In genomic region chr15:67840747-67841634, GRCh38 we compare ENCODE assay signal across 8 cellular contexts. TPM values are rescaled to one million over a fixed set of nuclear protein-coding genes. Genes with fewer than 3 reads are reported as not detected.
DNase-seq lines count a peak whose midpoint lies in the region; ATAC-seq and TF ChIP-seq lines count a peak whose summit lies in the region.

No MANE protein-coding gene starts in this region.

- peaks cover 22% of the 10 kb centered on the region for H3K27me3 Mint-ChIP-seq in Calu3 (ENCODE audit: unreplicated experiment)

- H3K9ac ChIP-seq in HUES48 (ENCODE audit: low read depth, low read length) = peak overlapping the region; percentile 80
- no peak overlapping the region for H3K9ac ChIP-seq in neuronal stem cell (ENCODE audit: low read depth, low read length, poor library complexity)

- peak overlapping the region; percentile 38 for H3K23ac ChIP-seq in neuronal stem cell (ENCODE audit: low read depth, low read length, poor library complexity)

- DNase-seq in Calu3 (no peak), UCSD-AML1 (lab: John Stamatoyannopoulos, UW; ENCODE audit: unreplicated experiment) (peak; percentile 38), fibroblast of the aortic adventitia (ENCODE audit: low read depth) (peak; percentile 62), neuronal stem cell (ENCODE audit: low spot score) (no peak), NCI-H2107 treated with DMSO at 0.1 percent for 48 hours (lab: John Stamatoyannopoulos, UW; ENCODE audit: unreplicated experiment) (no peak)

- H3K4me1 Mint-ChIP-seq in Calu3 (ENCODE audit: low read depth, unreplicated experiment) = peaks cover 8% of the 10 kb centered on the region

- H2BK12ac ChIP-seq in neuronal stem cell (ENCODE audit: low read length) = no peak overlapping the region

- H3K4me1 ChIP-seq in HUES48 (ENCODE audit: control insufficient read depth, insufficient read depth, low read length) = peaks cover 51% of the 10 kb centered on the region
- H3K4me1 ChIP-seq in neuronal stem cell (ENCODE audit: control insufficient read depth in 2 of 2, insufficient read depth in 1 of 2, low read depth in 1 of 2, low read length in 2 of 2) = peaks cover 20 to 36% of the 10 kb centered on the region in 2 donors

- H3K4me3 Mint-ChIP-seq in Calu3 (ENCODE audit: low read depth, unreplicated experiment) = peak overlapping the region; percentile 79

- H3K27ac ChIP-seq in HUES48 (ENCODE audit: low read depth, low read length) (peak overlapping the region; percentile 78), neuronal stem cell (replicated peaks; ENCODE audit: low read length) (no peak overlapping the region)

- peak overlapping the region; percentile 92 for H3K18ac ChIP-seq in neuronal stem cell (ENCODE audit: low read length)

- H4K91ac ChIP-seq in neuronal stem cell (ENCODE audit: low read depth, low read length, poor library complexity) = no peak overlapping the region

- H3K14ac ChIP-seq in neuronal stem cell (ENCODE audit: low read length) = no peak overlapping the region

- H3K9me3 ChIP-seq in HUES48 (ENCODE audit: control insufficient read depth, insufficient read depth, low read length) = no peaks in the 10 kb centered on the region
- no peaks in the 10 kb centered on the region for H3K9me3 ChIP-seq in neuronal stem cell (replicated peaks in 1 of 2; ENCODE audit: control insufficient read depth in 2 of 2, insufficient read depth in 1 of 2, low read depth in 1 of 2, low read length in 2 of 2)

- TF ChIP-seq CTCF in Calu3 (IDR thresholded peaks at IDR 0.05; ENCODE audit: unreplicated experiment) (no peak), fibroblast of the aortic adventitia (IDR thresholded peaks at IDR 0.05; ENCODE audit: insufficient read depth, low read length) (peak; percentile 15)

- peak overlapping the region; percentile 99 for H3K27ac Mint-ChIP-seq in Calu3 (ENCODE audit: unreplicated experiment)

- no peak overlapping the region for H2AK5ac ChIP-seq in neuronal stem cell (ENCODE audit: low read depth, low read length)

- H3K36me3 Mint-ChIP-seq in Calu3 (ENCODE audit: insufficient read depth, unreplicated experiment) = peaks cover 26% of the 10 kb centered on the region

- H3K79me1 ChIP-seq in neuronal stem cell (ENCODE audit: low read depth, low read length) = no peaks in the 10 kb centered on the region

- no TSS peak for BruUV-seq in Calu3 (replicated peaks; lab: Mats Ljungman, UMichigan)

- no peak overlapping the region for H2BK5ac ChIP-seq in neuronal stem cell (ENCODE audit: low read length)

- H2BK15ac ChIP-seq in neuronal stem cell (ENCODE audit: low read length) = no peak overlapping the region

- no peaks in the 10 kb centered on the region for H3K9me3 Mint-ChIP-seq in Calu3 (ENCODE audit: low read depth, unreplicated experiment)

- no CpG with 5 or more reads among the region's 20 CpGs for WGBS in neuronal stem cell (ENCODE audit: extremely low coverage in 2 of 2, insufficient read length in 2 of 2, insufficient replicate concordance in 1 of 2), 2 donors

- no peak overlapping the region for H2BK120ac ChIP-seq in neuronal stem cell (ENCODE audit: low read depth, low read length)

- peak overlapping the region; percentile 94 for H2AFZ ChIP-seq in neuronal stem cell (ENCODE audit: low read length)

- intact Hi-C loops in Calu3 (cut with micrococcal nuclease; ENCODE audit: unreplicated experiment) = no loop called here

- H3K4me3 ChIP-seq in HUES48 (ENCODE audit: low read depth, low read length) (peak overlapping the region; percentile 88), fibroblast of the aortic adventitia (ENCODE audit: low read depth, low read length) (peak overlapping the region; percentile 89), neuronal stem cell (ENCODE audit: low read length in 2 of 2) (peak overlapping the region; percentile 90 to 94)

- ATAC-seq in HG03159 (IDR thresholded peaks at IDR 0.05; ENCODE audit: unreplicated experiment) (no peak), GM18517 (IDR thresholded peaks at IDR 0.05; ENCODE audit: unreplicated experiment) (no peak)

- H3K27me3 ChIP-seq in HUES48 (ENCODE audit: control insufficient read depth, insufficient read depth, low read length) (peaks cover 45% of the 10 kb centered on the region), neuronal stem cell (ENCODE audit: control insufficient read depth in 3 of 3, insufficient read depth in 3 of 3, low read depth in 1 of 3, low read length in 3 of 3) (peaks cover 2 to 38% (median 19%) of the 10 kb centered on the region in 3 experiments)

- no peak overlapping the region for H4K8ac ChIP-seq in neuronal stem cell (ENCODE audit: low read depth, low read length)

- H3K36me3 ChIP-seq in HUES48 (ENCODE audit: control insufficient read depth, insufficient read depth, low read length) = no peaks in the 10 kb centered on the region
- no peaks in the 10 kb centered on the region for H3K36me3 ChIP-seq in neuronal stem cell (replicated peaks in 1 of 2; ENCODE audit: control insufficient read depth in 2 of 2, insufficient read depth in 2 of 2, low read length in 2 of 2)

- peak overlapping the region; percentile 71 for H3K4me2 ChIP-seq in neuronal stem cell (ENCODE audit: insufficient read depth, low read length, poor library complexity, severe bottlenecking)

- CTCF ChIA-PET in Calu3 (lab: Charles Lee) = interaction anchor here (0.6 to 1.0 kb wide), 7 partner anchors 36 to 1438 kb away, joined by 3 to 12 read pairs (median 4); no protein-coding TSS in a partner anchor

- no peak overlapping the region for H3K4ac ChIP-seq in neuronal stem cell (ENCODE audit: low read length)

RNA-seq across cellular contexts. Expression of gene RNU6-1, which starts 1.1 kb away (rescaled TPM):
- not detected in 2 replicates for total RNA-seq in Calu3 (2022)
- not detected in 2 replicates for total RNA-seq in fibroblast of the aortic adventitia (ENCODE audit: low replicate concordance)
- not detected for polyA plus RNA-seq in neuronal stem cell (2013, experiment 1 of 2)
- polyA plus RNA-seq in neuronal stem cell (2013, experiment 2 of 2) = not detected

RNA-seq across cellular contexts. Expression of gene SKOR1, which starts 15.7 kb away (rescaled TPM):
- 0.17 and 0.27 TPM in 2 replicates for total RNA-seq in Calu3 (2022)
- total RNA-seq in fibroblast of the aortic adventitia (ENCODE audit: low replicate concordance) = 0.08 and 0.09 TPM in 2 replicates
- polyA plus RNA-seq in neuronal stem cell (2013, experiment 1 of 2) = 0.24 TPM
- 0.21 TPM for polyA plus RNA-seq in neuronal stem cell (2013, experiment 2 of 2)

Comparison
In these comparisons a context has a peak if more than half of its experiments do, and no peak if none do; other contexts are left out.
1. DNase-seq: peak in UCSD-AML1 (single experiment) and fibroblast of the aortic adventitia (single experiment); none in Calu3 (single experiment), neuronal stem cell (single experiment) and NCI-H2107 treated with DMSO at 0.1 percent for 48 hours (single experiment).
2. Peak in every context shown above with its lines, with median percentiles within 50 percentile points of each other: H3K4me3 ChIP-seq.